ENCODE assay signal across 21 cellular contexts in genomic region chr9:87123830-87124229, GRCh38.
"Had no signal": no experiment of that assay in that cellular context is flagged by ENCODE, and none has a peak within 500 bp of the region (broad histone marks: within the 10 kb centered on the region; RNA-seq: fewer than 3 reads in every experiment).

No MANE protein-coding gene starts in this region.

- H3K9me3 ChIP-seq: upper lobe of left lung had no signal

- H3K36me3 Mint-ChIP-seq: activated CD4-positive, alpha-beta memory T cell treated with anti-CD3 and anti-CD28 coated beads for 36 hours; activated naive CD8-positive, alpha-beta T cell treated with anti-CD3 and anti-CD28 coated beads, Interleukin-2, amount 10 ng/mL, durations not matched to agents 7 days and 5 days; brain; immature natural killer cell had no signal

- H3K4me1 Mint-ChIP-seq: activated naive CD8-positive, alpha-beta T cell treated with anti-CD3 and anti-CD28 coated beads, Interleukin-2, amount 10 ng/mL, durations not matched to agents 7 days and 5 days; central memory CD8-positive, alpha-beta T cell; immature natural killer cell; neural crest cell had no signal

- H3K4me3 ChIP-seq: hepatocyte, upper lobe of left lung had no signal

- H3K9me3 Mint-ChIP-seq: activated CD4-positive, alpha-beta memory T cell treated with anti-CD3 and anti-CD28 coated beads for 36 hours; activated naive CD4-positive, alpha-beta T cell treated with anti-CD3 and anti-CD28 coated beads for 36 hours; activated naive CD8-positive, alpha-beta T cell treated with anti-CD3 and anti-CD28 coated beads, Interleukin-2, amount 10 ng/mL, durations not matched to agents 7 days and 5 days; central memory CD8-positive, alpha-beta T cell; neural crest cell; T-helper 1 cell treated with Interleukin-12 subunit alpha and Interleukin-12 subunit beta and Interleukin-4 antibody, amounts not matched to agents 30 μg/mL and 1 μg/mL, for 36 hours had no signal

- H3K4me2 ChIP-seq: hepatocyte had no signal

- ATAC-seq: left ventricle myocardium superior had no signal

- H3K36me3 ChIP-seq: upper lobe of left lung had no signal

- H3K79me2 ChIP-seq: hepatocyte had no signal

- H3K27me3 ChIP-seq: hepatocyte, upper lobe of left lung had no signal

- H3K27ac Mint-ChIP-seq: activated CD4-positive, alpha-beta memory T cell treated with anti-CD3 and anti-CD28 coated beads for 36 hours; activated naive CD4-positive, alpha-beta T cell treated with anti-CD3 and anti-CD28 coated beads for 36 hours; activated naive CD8-positive, alpha-beta T cell treated with anti-CD3 and anti-CD28 coated beads, Interleukin-2, amount 10 ng/mL, durations not matched to agents 7 days and 5 days; activated T-cell treated with anti-CD3 and anti-CD28 coated beads, Interleukin-2, amount 50 U/mL, for 72 hours; immature natural killer cell; T-helper 1 cell treated with Interleukin-12 subunit alpha and Interleukin-12 subunit beta and Interleukin-4 antibody, amounts not matched to agents 30 μg/mL and 1 μg/mL, for 36 hours had no signal

- H3K27me3 Mint-ChIP-seq: brain had no signal

- H2AFZ ChIP-seq: hepatocyte had no signal

- DNase-seq: activated CD4-positive, alpha-beta memory T cell treated with anti-CD3 and anti-CD28 coated beads for 36 hours; activated CD4-positive, alpha-beta T cell treated with anti-CD3 and anti-CD28 coated beads for 4 hours; activated CD4-positive, CD25-positive, alpha-beta regulatory T cell; activated effector memory CD4-positive, alpha-beta T cell treated with Interleukin-2 at 50 U/mL for 16 hours; activated naive CD4-positive, alpha-beta T cell treated with anti-CD3 and anti-CD28 coated beads for 36 hours; activated naive CD8-positive, alpha-beta T cell treated with anti-CD3 and anti-CD28 coated beads, Interleukin-2, amount 10 ng/mL, durations not matched to agents 7 days and 5 days; activated T-cell treated with anti-CD3 and anti-CD28 coated beads, Interleukin-2, amount 50 U/mL, for 72 hours; anterior cingulate cortex; effector memory CD4-positive, alpha-beta T cell; glutamatergic neuron; immature natural killer cell; left ventricle myocardium superior; occipital lobe; stimulated activated CD4-positive, alpha-beta T cell treated with anti-CD3 and anti-CD28 coated beads, Interleukin-4, amount 100 ng/mL, for 24 hours; stimulated activated naive CD8-positive, alpha-beta T cell treated with anti-CD3 and anti-CD28 coated beads, Interleukin-15, Interleukin-2, amounts not matched to agents 100 U/mL and 50 U/mL, for 24 hours; upper lobe of left lung had no signal

- H3K4me3 Mint-ChIP-seq: activated CD4-positive, alpha-beta memory T cell treated with anti-CD3 and anti-CD28 coated beads for 36 hours; activated naive CD4-positive, alpha-beta T cell treated with anti-CD3 and anti-CD28 coated beads for 36 hours; activated naive CD8-positive, alpha-beta T cell treated with anti-CD3 and anti-CD28 coated beads, Interleukin-2, amount 10 ng/mL, durations not matched to agents 7 days and 5 days; brain; central memory CD8-positive, alpha-beta T cell; immature natural killer cell; neural crest cell; T-helper 1 cell treated with Interleukin-12 subunit alpha and Interleukin-12 subunit beta and Interleukin-4 antibody, amounts not matched to agents 30 μg/mL and 1 μg/mL, for 36 hours had no signal

- H3K27ac ChIP-seq: upper lobe of left lung had no signal
